In the genomic region with DNA sequence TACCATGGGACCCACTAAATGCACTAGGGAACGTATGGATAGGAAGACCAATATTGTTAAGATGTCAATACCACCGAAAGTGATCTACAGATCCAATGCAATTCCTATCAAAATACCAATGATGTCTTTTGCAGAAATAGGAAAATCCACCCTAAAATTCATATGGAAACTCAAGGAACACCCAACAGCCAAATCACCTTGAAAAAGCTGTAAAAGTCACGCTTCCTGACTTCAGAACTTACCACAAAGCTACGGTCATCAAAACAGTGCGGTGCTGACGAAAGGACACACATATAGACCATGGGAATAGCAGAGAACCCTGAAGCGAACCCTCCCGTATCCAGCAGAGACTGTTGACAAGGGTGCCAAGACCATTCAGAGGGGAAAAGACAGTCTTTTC, we compare ENCODE assay signal across 26 cellular contexts. TPM values are rescaled to one million over a fixed set of nuclear protein-coding genes. Genes with fewer than 3 reads are reported as not detected.
DNase-seq lines count a peak whose midpoint lies in the region; ATAC-seq, FAIRE-seq and TF ChIP-seq lines count a peak whose summit lies in the region.
"Had no signal": no experiment of that assay in that cellular context is flagged by ENCODE, and none has a peak within 500 bp of the region (broad histone marks: within the 10 kb centered on the region; RNA-seq: fewer than 3 reads in every experiment).

No MANE protein-coding gene starts in this region.

- POLR2A ChIA-PET in HepG2 (lab: Yijun Ruan, JAX): no interaction called here
- POLR2A ChIA-PET in activated CD8-positive, alpha-beta T cell treated with anti-CD3 and anti-CD28 coated beads for 36 hours (lab: Charles Lee): interaction anchor here (1.6 kb wide), 1 partner anchor 45 kb away, joined by 3 read pairs; no protein-coding TSS in a partner anchor

- no peak for TF ChIP-seq CTCF in HepG2 (CRISPR knock-in tag; IDR thresholded peaks at IDR 0.05)
- TF ChIP-seq CTCF in right lobe of liver (IDR thresholded peaks at IDR 0.05): no peak
- no peak for TF ChIP-seq CTCF in activated CD8-positive, alpha-beta T cell treated with anti-CD3 and anti-CD28 coated beads for 36 hours (IDR thresholded peaks at IDR 0.05)
- no peak for TF ChIP-seq CTCF in type B pancreatic cell (conservative IDR thresholded peaks at IDR 0.05)

- H3K9me3 Mint-ChIP-seq in activated CD8-positive, alpha-beta T cell treated with anti-CD3 and anti-CD28 coated beads for 36 hours: no peaks in the 10 kb centered on the region
- H3K9me3 Mint-ChIP-seq in type B pancreatic cell: peaks cover 5% of the 10 kb centered on the region

- no peak overlapping the region for H3K4me3 Mint-ChIP-seq in activated CD8-positive, alpha-beta T cell treated with anti-CD3 and anti-CD28 coated beads for 36 hours
- no peak overlapping the region for H3K4me3 Mint-ChIP-seq in type B pancreatic cell

- no peak for FAIRE-seq in HepG2 (lab: Jason Lieb, UNC)
- FAIRE-seq: GM19239 had no signal

- no peak overlapping the region for H3K9ac ChIP-seq in HepG2 (ENCODE audit: insufficient read depth, low read depth, low read length)

- H4K20me1 ChIP-seq in HepG2 (ENCODE audit: insufficient read depth, low read length): peaks cover 61% of the 10 kb centered on the region

- H3K4me1 ChIP-seq in HepG2 (ENCODE audit: insufficient read depth, low read length) (no peaks in the 10 kb centered on the region), right lobe of liver (peaks cover 0 to 26% (median 8%) of the 10 kb centered on the region in 4 donors)
- peaks cover 22% of the 10 kb centered on the region for H3K4me1 ChIP-seq in effector memory CD4-positive, alpha-beta T cell (ENCODE audit: control insufficient read depth, insufficient read depth, low read length, poor library complexity, severe bottlenecking)

- H3K4me3 ChIP-seq in HepG2 (replicated peaks in 1 of 3; ENCODE audit: insufficient read depth in 1 of 3, low read depth in 2 of 3, low read length in 3 of 3) (no peak overlapping the region), right lobe of liver (no peak overlapping the region)
- H3K4me3 ChIP-seq in effector memory CD4-positive, alpha-beta T cell (ENCODE audit: insufficient read depth, low read depth, low read length, poor library complexity, severe bottlenecking): no peak overlapping the region
- H3K4me3 ChIP-seq: cardiac muscle cell, lung, stomach, tibial artery had no signal

- no peak for TF ChIP-seq EP300 in HepG2 (IDR thresholded peaks at IDR 0.05; ENCODE audit: low read depth in 2 of 2, low read length in 2 of 2)
- no peak for TF ChIP-seq EP300 in HepG2 (CRISPR knock-in tag; IDR thresholded peaks at IDR 0.05; ENCODE audit: borderline replicate concordance)

- peak overlapping the region; percentile 73 for H3K27ac Mint-ChIP-seq in activated CD8-positive, alpha-beta T cell treated with anti-CD3 and anti-CD28 coated beads for 36 hours
- peak overlapping the region; percentile 33 for H3K27ac Mint-ChIP-seq in type B pancreatic cell

- no peak overlapping the region for H3K4me2 ChIP-seq in HepG2 (ENCODE audit: low read depth, low read length)

- H2AFZ ChIP-seq in HepG2 (ENCODE audit: low read length): no peak overlapping the region

- H3K27me3 Mint-ChIP-seq in activated CD8-positive, alpha-beta T cell treated with anti-CD3 and anti-CD28 coated beads for 36 hours: no peaks in the 10 kb centered on the region
- H3K27me3 Mint-ChIP-seq in type B pancreatic cell: no peaks in the 10 kb centered on the region

- peaks cover 52% of the 10 kb centered on the region for H3K36me3 Mint-ChIP-seq in activated CD8-positive, alpha-beta T cell treated with anti-CD3 and anti-CD28 coated beads for 36 hours (ENCODE audit: low read depth)
- H3K36me3 Mint-ChIP-seq in type B pancreatic cell: peaks cover 36% of the 10 kb centered on the region

- intact Hi-C loops in HepG2 (cut with micrococcal nuclease; ENCODE audit: unreplicated experiment): no loop called here
- intact Hi-C loops in right lobe of liver (cut with DNase I): no loop called here
- intact Hi-C loops in activated CD8-positive, alpha-beta T cell treated with anti-CD3 and anti-CD28 coated beads for 36 hours (cut with micrococcal nuclease): no loop called here

- H3K4me1 Mint-ChIP-seq in activated CD8-positive, alpha-beta T cell treated with anti-CD3 and anti-CD28 coated beads for 36 hours (ENCODE audit: low read depth): peaks cover 75% of the 10 kb centered on the region
- H3K4me1 Mint-ChIP-seq in type B pancreatic cell (ENCODE audit: unreplicated experiment): peaks cover 12% of the 10 kb centered on the region

- in situ Hi-C loops in HepG2 (cut with HindIII; ENCODE audit: extremely low pct_ligation_motif_present, low pct_unique_long_range_greater_than_20kb): no loop called here

- ATAC-seq in HepG2 (no peak), right lobe of liver (no peak), HG03565 (IDR thresholded peaks at IDR 0.05; ENCODE audit: unreplicated experiment) (no peak)
- ATAC-seq in activated CD8-positive, alpha-beta T cell treated with anti-CD3 and anti-CD28 coated beads for 36 hours: no peak
- ATAC-seq: HCT116, sciatic nerve had no signal

- H3K9me3 ChIP-seq in HepG2 (ENCODE audit: low read length): no peaks in the 10 kb centered on the region
- H3K9me3 ChIP-seq in right lobe of liver: no peaks in the 10 kb centered on the region
- H3K9me3 ChIP-seq in effector memory CD4-positive, alpha-beta T cell (ENCODE audit: control insufficient read depth, low read length): no peaks in the 10 kb centered on the region
- H3K9me3 ChIP-seq: stomach, tibial artery had no signal

- TF ChIP-seq RAD21 in HepG2 (CRISPR knock-in tag; IDR thresholded peaks at IDR 0.05): no peak

- H3K79me2 ChIP-seq in HepG2 (ENCODE audit: insufficient read depth, low read length): peaks cover 86% of the 10 kb centered on the region

- H3K27ac ChIP-seq in HepG2 (ENCODE audit: extremely low read length, insufficient read depth, low read length) (no peak overlapping the region), right lobe of liver (no peak overlapping the region)
- peak overlapping the region; percentile 1 for H3K27ac ChIP-seq in effector memory CD4-positive, alpha-beta T cell (ENCODE audit: insufficient read depth, low read length, poor library complexity, severe bottlenecking)
- H3K27ac ChIP-seq: C4-2B, cardiac muscle cell, stomach, tibial artery had no signal

- TSS peak; percentile 20 for BruUV-seq in HepG2 (replicated peaks; lab: Mats Ljungman, UMichigan)

- H3K36me3 ChIP-seq in HepG2 (replicated peaks in 1 of 2; ENCODE audit: control insufficient read depth in 1 of 2, insufficient read depth in 2 of 2, low read length in 2 of 2) (peaks cover 18 to 44% of the 10 kb centered on the region in 2 experiments; a peak in 4 of 5 replicates), right lobe of liver (peaks cover 0 to 20% (median 6%) of the 10 kb centered on the region in 4 donors)
- H3K36me3 ChIP-seq in effector memory CD4-positive, alpha-beta T cell (ENCODE audit: control insufficient read depth, insufficient read depth, low read length): peaks cover 16% of the 10 kb centered on the region

- WGBS in HepG2 (ENCODE audit: low lambda C conversion rate): 98% methylated on average over 8 of the region's 8 CpGs
- WGBS in right lobe of liver (ENCODE audit: insufficient coverage, low coverage, low lambda C conversion rate, missing lambda C conversion rate): 88% methylated on average over 7 of the region's 8 CpGs

- DNase-seq in HepG2 (ENCODE audit: low spot score) (no peak), right lobe of liver (no peak), type B pancreatic cell (ENCODE audit: extremely low spot score, unreplicated experiment) (no peak), activated gamma-delta T cell treated with Interleukin-2 at 50 U/mL for 16 hours (no peak)
- DNase-seq in activated CD8-positive, alpha-beta T cell treated with anti-CD3 and anti-CD28 coated beads for 36 hours: no peak
- DNase-seq in effector memory CD4-positive, alpha-beta T cell: no peak
- DNase-seq: activated CD8-positive, alpha-beta memory T cell treated with anti-CD3 and anti-CD28 coated beads for 24 hours; DMS 273 treated with DMSO at 0.1 percent for 48 hours; IMR-90; kidney glomerular epithelial cell; NCI-H1105; NCI-H2029 treated with DMSO at 0.1 percent for 48 hours; NCI-H226; NCI-H748 treated with DMSO at 0.1 percent for 48 hours; RPMI8226; stimulated activated CD4-positive, alpha-beta T cell treated with anti-CD3 and anti-CD28 coated beads, Interleukin-4, amount 100 ng/mL, for 4 hours; stomach; T-helper 9 cell; tibial artery had no signal

- no peak for TF ChIP-seq POLR2A in HepG2 (IDR thresholded peaks at IDR 0.05; ENCODE audit: insufficient read depth in 1 of 2, low read depth in 2 of 2, low read length in 2 of 2)
- no peak for TF ChIP-seq POLR2A in right lobe of liver (IDR thresholded peaks at IDR 0.05)

- no peaks in the 10 kb centered on the region for H3K27me3 ChIP-seq in HepG2 (ENCODE audit: control insufficient read depth in 1 of 2, insufficient read depth in 2 of 2, low read length in 2 of 2)
- H3K27me3 ChIP-seq in right lobe of liver: no peaks in the 10 kb centered on the region
- no peaks in the 10 kb centered on the region for H3K27me3 ChIP-seq in effector memory CD4-positive, alpha-beta T cell (replicated peaks; ENCODE audit: control insufficient read depth, insufficient read depth, low read length, poor library complexity, severe bottlenecking)
- H3K27me3 ChIP-seq: cardiac muscle cell, stomach, tibial artery had no signal

- CTCF ChIA-PET in HepG2 (lab: Yijun Ruan, JAX; ENCODE audit: low intra/inter-chr PET ratio, low total read pairs): no interaction called here
- CTCF ChIA-PET in activated CD8-positive, alpha-beta T cell treated with anti-CD3 and anti-CD28 coated beads for 36 hours (lab: Charles Lee): no interaction called here

RNA-seq across cellular contexts. Expression of gene BRD1, which starts 20.5 kb away (rescaled TPM):
- total RNA-seq in HepG2 (2016; rRNA removed; fragmentation: Illumina TruSeq; extraction: Trizol): 6.6 and 12.0 TPM in 2 replicates
- 6.1 and 7.5 TPM in 2 replicates for total RNA-seq in HepG2 (2016; cell fraction: cytosol; rRNA removed; fragmentation: Illumina TruSeq; extraction: Trizol; ENCODE audit: low read depth)
- total RNA-seq in HepG2 (2016; cell fraction: insoluble cytoplasmic fraction; rRNA removed; fragmentation: Illumina TruSeq; extraction: Trizol): 6.3 and 13.3 TPM in 2 replicates
- 6.7 and 8.2 TPM in 2 replicates for total RNA-seq in HepG2 (2016; cell fraction: membrane; rRNA removed; fragmentation: Illumina TruSeq; extraction: Trizol)
- total RNA-seq in HepG2 (2016; cell fraction: nucleus; rRNA removed; fragmentation: Illumina TruSeq; extraction: Trizol): 14.2 and 15.7 TPM in 2 replicates
- polyA plus RNA-seq in HepG2 (2011; rRNA removed): 5.1 and 6.4 TPM in 2 replicates
- polyA plus RNA-seq in HepG2 (2011; cell fraction: cytosol; rRNA removed): 3.8 and 3.9 TPM in 2 replicates
- polyA plus RNA-seq in HepG2 (2011; cell fraction: nucleus; rRNA removed): 29.0 and 31.0 TPM in 2 replicates
- polyA plus RNA-seq in HepG2 (2012): 14.8 and 16.2 TPM in 2 replicates
- 0.67 and 0.95 TPM in 2 replicates for polyA plus RNA-seq in HepG2 (2016; cell fraction: cytosol; fragmentation: Illumina TruSeq; extraction: Trizol; ENCODE audit: low read depth)
- polyA plus RNA-seq in HepG2 (2016; cell fraction: insoluble cytoplasmic fraction; fragmentation: Illumina TruSeq; extraction: Trizol; ENCODE audit: low read depth): 8.8 and 10.0 TPM in 2 replicates
- 2.6 and 3.2 TPM in 2 replicates for polyA plus RNA-seq in HepG2 (2016; cell fraction: membrane; fragmentation: Illumina TruSeq; extraction: Trizol; ENCODE audit: low read depth)
- polyA plus RNA-seq in HepG2 (2016; cell fraction: nucleus; fragmentation: Illumina TruSeq; extraction: Trizol; ENCODE audit: insufficient read depth, low read depth): 28.8 and 30.8 TPM in 2 replicates
- polyA minus RNA-seq in HepG2 (2011; rRNA and poly(A)+ RNA removed; ENCODE audit: low replicate concordance): 4.2 and 8.4 TPM in 2 replicates
- 7.6 and 8.3 TPM in 2 replicates for polyA minus RNA-seq in HepG2 (2011; cell fraction: cytosol; rRNA and poly(A)+ RNA removed)
- polyA minus RNA-seq in HepG2 (2011; cell fraction: nucleus; rRNA and poly(A)+ RNA removed): 29.1 and 32.0 TPM in 2 replicates
- 10 to 100 TPM in 5 of 6 experiments, 1 to 10 TPM in 1; 9.3 to 17.8 (median 11.6) TPM for total RNA-seq in right lobe of liver
- total RNA-seq in activated CD8-positive, alpha-beta T cell treated with anti-CD3 and anti-CD28 coated beads for 36 hours: 10 to 100 TPM; 24.5 to 29.0 TPM
- total RNA-seq in type B pancreatic cell (ENCODE audit: low replicate concordance): 51.1 and 53.0 TPM in 2 replicates

RNA-seq across cellular contexts. Expression of gene ZBED4, which starts 46.5 kb away (rescaled TPM):
- total RNA-seq in HepG2 (2016; rRNA removed; fragmentation: Illumina TruSeq; extraction: Trizol) (9.6 and 11.9 TPM in 2 replicates), right lobe of liver (1 to 10 TPM; 4.1 to 9.3 (median 5.2) TPM), type B pancreatic cell (ENCODE audit: low replicate concordance) (25.5 and 29.1 TPM in 2 replicates)
- 0.91 and 1.3 TPM in 2 replicates for total RNA-seq in HepG2 (2016; cell fraction: cytosol; rRNA removed; fragmentation: Illumina TruSeq; extraction: Trizol; ENCODE audit: low read depth)
- 9.6 and 9.7 TPM in 2 replicates for total RNA-seq in HepG2 (2016; cell fraction: insoluble cytoplasmic fraction; rRNA removed; fragmentation: Illumina TruSeq; extraction: Trizol)
- 5.5 TPM in 2 replicates for total RNA-seq in HepG2 (2016; cell fraction: membrane; rRNA removed; fragmentation: Illumina TruSeq; extraction: Trizol)
- 8.0 and 9.8 TPM in 2 replicates for total RNA-seq in HepG2 (2016; cell fraction: nucleus; rRNA removed; fragmentation: Illumina TruSeq; extraction: Trizol)
- 5.4 and 6.0 TPM in 2 replicates for polyA plus RNA-seq in HepG2 (2011; rRNA removed)
- 4.8 and 5.6 TPM in 2 replicates for polyA plus RNA-seq in HepG2 (2011; cell fraction: cytosol; rRNA removed)
- polyA plus RNA-seq in HepG2 (2011; cell fraction: nucleus; rRNA removed): 9.9 and 11.1 TPM in 2 replicates
- polyA plus RNA-seq in HepG2 (2012): 9.9 and 11.2 TPM in 2 replicates
- 0.43 and 0.49 TPM in 2 replicates for polyA plus RNA-seq in HepG2 (2016; cell fraction: cytosol; fragmentation: Illumina TruSeq; extraction: Trizol; ENCODE audit: low read depth)
- 9.0 and 10.5 TPM in 2 replicates for polyA plus RNA-seq in HepG2 (2016; cell fraction: insoluble cytoplasmic fraction; fragmentation: Illumina TruSeq; extraction: Trizol; ENCODE audit: low read depth)
- 2.4 and 2.7 TPM in 2 replicates for polyA plus RNA-seq in HepG2 (2016; cell fraction: membrane; fragmentation: Illumina TruSeq; extraction: Trizol; ENCODE audit: low read depth)
- polyA plus RNA-seq in HepG2 (2016; cell fraction: nucleus; fragmentation: Illumina TruSeq; extraction: Trizol; ENCODE audit: insufficient read depth, low read depth): 13.2 and 13.5 TPM in 2 replicates
- 7.8 and 12.8 TPM in 2 replicates for polyA minus RNA-seq in HepG2 (2011; rRNA and poly(A)+ RNA removed; ENCODE audit: low replicate concordance)
- polyA minus RNA-seq in HepG2 (2011; cell fraction: cytosol; rRNA and poly(A)+ RNA removed): 8.8 and 10.3 TPM in 2 replicates
- polyA minus RNA-seq in HepG2 (2011; cell fraction: nucleus; rRNA and poly(A)+ RNA removed): 12.1 and 13.2 TPM in 2 replicates
- total RNA-seq in activated CD8-positive, alpha-beta T cell treated with anti-CD3 and anti-CD28 coated beads for 36 hours: 10 to 100 TPM; 19.7 to 20.1 TPM
